Comparison of ENCODE assay signal across 14 cellular contexts in the genomic region with DNA sequence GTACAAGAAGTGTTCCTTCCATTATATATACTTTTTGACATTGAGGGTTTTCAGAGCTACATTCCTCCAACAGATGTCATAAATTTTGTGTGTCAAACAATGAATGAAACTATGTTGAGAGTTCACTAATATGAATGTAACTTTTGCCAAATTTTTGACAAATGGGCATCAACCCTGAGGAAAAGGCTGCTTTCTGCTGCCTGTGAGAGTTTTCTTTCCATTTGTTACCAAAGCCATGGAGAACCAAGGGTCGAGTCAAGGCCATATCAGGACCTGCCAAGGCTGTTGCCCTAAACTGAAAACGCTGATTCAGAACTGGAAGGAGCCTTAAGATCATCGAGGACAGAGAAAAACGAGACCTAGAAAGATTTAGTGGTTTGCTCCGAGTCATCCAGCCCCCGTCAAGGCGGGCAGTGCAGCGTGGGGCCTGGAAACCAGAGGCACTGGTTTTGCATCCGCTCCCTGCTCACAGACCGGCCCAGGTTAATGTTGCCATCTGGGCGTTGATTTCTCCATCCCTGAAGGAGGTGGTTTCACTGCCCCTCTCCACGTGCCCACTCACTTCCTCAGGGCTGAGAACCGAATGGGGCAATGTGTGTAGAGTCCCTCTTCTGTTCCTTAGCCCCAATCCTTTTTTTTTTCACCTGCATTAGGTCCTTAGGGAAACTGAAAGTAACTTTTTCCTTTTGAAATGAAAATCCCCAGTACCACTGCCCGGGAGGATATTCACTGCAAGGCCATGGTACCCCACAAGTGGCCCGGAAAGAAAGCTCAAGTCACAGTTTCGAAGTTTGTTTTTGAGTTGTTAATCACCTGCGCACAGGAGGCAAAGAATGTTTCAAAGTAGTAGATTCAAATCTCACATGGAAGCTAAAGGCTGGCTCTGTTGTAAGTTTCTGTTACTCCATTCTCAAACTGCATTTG. TPM values are rescaled to one million over a fixed set of nuclear protein-coding genes. Genes with fewer than 3 reads are reported as not detected.
DNase-seq lines count a peak whose midpoint lies in the region; ATAC-seq and TF ChIP-seq lines count a peak whose summit lies in the region.
"Had no signal": no experiment of that assay in that cellular context is flagged by ENCODE, and none has a peak within 500 bp of the region (broad histone marks: within the 10 kb centered on the region; RNA-seq: fewer than 3 reads in every experiment).

No MANE protein-coding gene starts in this region.

- ATAC-seq in SK-N-SH treated with all-trans-retinoic acid at 6 μM for 48 hours: peak; percentile 37
- peak; percentile 41 for ATAC-seq in foreskin keratinocyte
- ATAC-seq: activated CD8-positive, alpha-beta memory T cell treated with anti-CD3 and anti-CD28 coated beads, Interleukin-2, amount 10 ng/mL, durations not matched to agents 7 days and 5 days had no signal

- peaks cover 4% of the 10 kb centered on the region for H3K4me1 ChIP-seq in foreskin keratinocyte
- H3K4me1 ChIP-seq in ovary (ENCODE audit: insufficient read depth): peaks cover 10% of the 10 kb centered on the region

- H3K27me3 Mint-ChIP-seq in Calu3 (ENCODE audit: unreplicated experiment): no peaks in the 10 kb centered on the region

- peaks cover 20% of the 10 kb centered on the region for H3K4me1 Mint-ChIP-seq in Calu3 (ENCODE audit: low read depth, unreplicated experiment)

- peak overlapping the region; percentile 30 for H3K27ac Mint-ChIP-seq in Calu3 (ENCODE audit: unreplicated experiment)
- H3K27ac Mint-ChIP-seq: activated naive CD8-positive, alpha-beta T cell had no signal

- TF ChIP-seq CTCF in Calu3 (IDR thresholded peaks at IDR 0.05; ENCODE audit: unreplicated experiment) (no peak), foreskin keratinocyte (conservative IDR thresholded peaks at IDR 0.05) (no peak), ovary (IDR thresholded peaks at IDR 0.05) (no peak)

- no peak overlapping the region for H3K4me3 Mint-ChIP-seq in Calu3 (ENCODE audit: low read depth, unreplicated experiment)
- H3K4me3 Mint-ChIP-seq: activated CD8-positive, alpha-beta memory T cell treated with anti-CD3 and anti-CD28 coated beads, Interleukin-2, amount 10 ng/mL, durations not matched to agents 7 days and 5 days; activated naive CD8-positive, alpha-beta T cell had no signal

- WGBS in ovary, 3 donors: 28 to 46% (median 41%) methylated on average over 17 of the region's 17 CpGs

- H3K27me3 ChIP-seq in foreskin keratinocyte: no peaks in the 10 kb centered on the region
- H3K27me3 ChIP-seq in ovary: no peaks in the 10 kb centered on the region

- intact Hi-C loops in Calu3 (cut with micrococcal nuclease; ENCODE audit: unreplicated experiment): no loop called here
- intact Hi-C loops in ovary (cut with DNase I): no loop called here

- H3K9me3 Mint-ChIP-seq in Calu3 (ENCODE audit: low read depth, unreplicated experiment): no peaks in the 10 kb centered on the region

- no peaks in the 10 kb centered on the region for H3K36me3 ChIP-seq in ovary

- H3K36me3 Mint-ChIP-seq in Calu3 (ENCODE audit: insufficient read depth, unreplicated experiment): peaks cover 42% of the 10 kb centered on the region
- H3K36me3 Mint-ChIP-seq: activated CD8-positive, alpha-beta memory T cell treated with anti-CD3 and anti-CD28 coated beads, Interleukin-2, amount 10 ng/mL, durations not matched to agents 7 days and 5 days; activated naive CD8-positive, alpha-beta T cell had no signal

- no peak for TF ChIP-seq POLR2A in ovary (IDR thresholded peaks at IDR 0.05)

- H3K9me3 ChIP-seq in ovary: no peaks in the 10 kb centered on the region

- no peak overlapping the region for H3K27ac ChIP-seq in foreskin keratinocyte
- H3K27ac ChIP-seq in ovary: peak overlapping the region; percentile 1 to 60

- CTCF ChIA-PET in Calu3 (lab: Charles Lee): no interaction called here

- TF ChIP-seq EP300 in ovary (IDR thresholded peaks at IDR 0.05): no peak

- BruUV-seq in Calu3 (replicated peaks; lab: Mats Ljungman, UMichigan): no TSS peak

- peak overlapping the region; percentile 10 for H3K4me3 ChIP-seq in ovary
- H3K4me3 ChIP-seq: skin epidermis had no signal

- no peak for DNase-seq in Calu3
- no peak for DNase-seq in foreskin keratinocyte
- DNase-seq in ovary: peak in 2 of 5 donors; percentile 29 to 51
- DNase-seq in NCI-H510A (lab: John Stamatoyannopoulos, UW): no peak
- DNase-seq in NCI-H1092 (lab: John Stamatoyannopoulos, UW): no peak
- DNase-seq in NCI-H510A treated with DMSO at 0.1 percent for 48 hours (lab: John Stamatoyannopoulos, UW): no peak
- DNase-seq in NCI-H774 (lab: John Stamatoyannopoulos, UW): no peak
- DNase-seq: activated CD8-positive, alpha-beta memory T cell treated with anti-CD3 and anti-CD28 coated beads, Interleukin-2, amount 10 ng/mL, durations not matched to agents 7 days and 5 days; EL; hippocampal formation; NCI-H345 had no signal

TF ChIP-seq in SK-N-SH treated with all-trans-retinoic acid at 6 μM for 48 hours, 23 proteins besides CTCF, POLR2A, EP300 and RAD21 (continues in another document):
- TF ChIP-seq, protein P1, sequence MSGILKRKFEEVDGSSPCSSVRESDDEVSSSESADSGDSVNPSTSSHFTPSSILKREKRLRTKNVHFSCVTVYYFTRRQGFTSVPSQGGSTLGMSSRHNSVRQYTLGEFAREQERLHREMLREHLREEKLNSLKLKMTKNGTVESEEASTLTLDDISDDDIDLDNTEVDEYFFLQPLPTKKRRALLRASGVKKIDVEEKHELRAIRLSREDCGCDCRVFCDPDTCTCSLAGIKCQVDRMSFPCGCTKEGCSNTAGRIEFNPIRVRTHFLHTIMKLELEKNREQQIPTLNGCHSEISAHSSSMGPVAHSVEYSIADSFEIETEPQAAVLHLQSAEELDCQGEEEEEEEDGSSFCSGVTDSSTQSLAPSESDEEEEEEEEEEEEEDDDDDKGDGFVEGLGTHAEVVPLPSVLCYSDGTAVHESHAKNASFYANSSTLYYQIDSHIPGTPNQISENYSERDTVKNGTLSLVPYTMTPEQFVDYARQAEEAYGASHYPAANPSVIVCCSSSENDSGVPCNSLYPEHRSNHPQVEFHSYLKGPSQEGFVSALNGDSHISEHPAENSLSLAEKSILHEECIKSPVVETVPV (CRISPR knock-in tag; IDR thresholded peaks at IDR 0.05): no peak
- TF ChIP-seq ZNF70 (CRISPR knock-in tag; IDR thresholded peaks at IDR 0.05): no peak
- TF ChIP-seq ZFP3 (CRISPR knock-in tag; IDR thresholded peaks at IDR 0.05): no peak
- peak; percentile 44; the same call in 1 of the 2 replicates for TF ChIP-seq TOX (CRISPR knock-in tag; IDR thresholded peaks at IDR 0.05; ENCODE audit: borderline replicate concordance)
- no peak for TF ChIP-seq ZNF565 (CRISPR knock-in tag; conservative IDR thresholded peaks at IDR 0.05; ENCODE audit: low read depth)
- peak; percentile 78; the same call in 1 of the 2 replicates for TF ChIP-seq CSDC2 (CRISPR knock-in tag; IDR thresholded peaks at IDR 0.05)
- TF ChIP-seq PPARA (CRISPR knock-in tag; IDR thresholded peaks at IDR 0.05; ENCODE audit: borderline replicate concordance): no peak
- TF ChIP-seq, protein P2, sequence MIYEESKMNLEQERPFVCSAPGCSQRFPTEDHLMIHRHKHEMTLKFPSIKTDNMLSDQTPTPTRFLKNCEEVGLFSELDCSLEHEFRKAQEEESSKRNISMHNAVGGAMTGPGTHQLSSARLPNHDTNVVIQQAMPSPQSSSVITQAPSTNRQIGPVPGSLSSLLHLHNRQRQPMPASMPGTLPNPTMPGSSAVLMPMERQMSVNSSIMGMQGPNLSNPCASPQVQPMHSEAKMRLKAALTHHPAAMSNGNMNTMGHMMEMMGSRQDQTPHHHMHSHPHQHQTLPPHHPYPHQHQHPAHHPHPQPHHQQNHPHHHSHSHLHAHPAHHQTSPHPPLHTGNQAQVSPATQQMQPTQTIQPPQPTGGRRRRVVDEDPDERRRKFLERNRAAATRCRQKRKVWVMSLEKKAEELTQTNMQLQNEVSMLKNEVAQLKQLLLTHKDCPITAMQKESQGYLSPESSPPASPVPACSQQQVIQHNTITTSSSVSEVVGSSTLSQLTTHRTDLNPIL (CRISPR knock-in tag; IDR thresholded peaks at IDR 0.05; ENCODE audit: low read depth): no peak
- no peak for TF ChIP-seq TCF4 (CRISPR knock-in tag; IDR thresholded peaks at IDR 0.05; ENCODE audit: borderline replicate concordance)
- peak; percentile 92 for TF ChIP-seq ISL1 (CRISPR knock-in tag; IDR thresholded peaks at IDR 0.05)
- TF ChIP-seq SNAI2 (CRISPR knock-in tag; IDR thresholded peaks at IDR 0.05): no peak
- no peak for TF ChIP-seq ZFP30 (CRISPR knock-in tag; IDR thresholded peaks at IDR 0.05)
- TF ChIP-seq, protein P3, sequence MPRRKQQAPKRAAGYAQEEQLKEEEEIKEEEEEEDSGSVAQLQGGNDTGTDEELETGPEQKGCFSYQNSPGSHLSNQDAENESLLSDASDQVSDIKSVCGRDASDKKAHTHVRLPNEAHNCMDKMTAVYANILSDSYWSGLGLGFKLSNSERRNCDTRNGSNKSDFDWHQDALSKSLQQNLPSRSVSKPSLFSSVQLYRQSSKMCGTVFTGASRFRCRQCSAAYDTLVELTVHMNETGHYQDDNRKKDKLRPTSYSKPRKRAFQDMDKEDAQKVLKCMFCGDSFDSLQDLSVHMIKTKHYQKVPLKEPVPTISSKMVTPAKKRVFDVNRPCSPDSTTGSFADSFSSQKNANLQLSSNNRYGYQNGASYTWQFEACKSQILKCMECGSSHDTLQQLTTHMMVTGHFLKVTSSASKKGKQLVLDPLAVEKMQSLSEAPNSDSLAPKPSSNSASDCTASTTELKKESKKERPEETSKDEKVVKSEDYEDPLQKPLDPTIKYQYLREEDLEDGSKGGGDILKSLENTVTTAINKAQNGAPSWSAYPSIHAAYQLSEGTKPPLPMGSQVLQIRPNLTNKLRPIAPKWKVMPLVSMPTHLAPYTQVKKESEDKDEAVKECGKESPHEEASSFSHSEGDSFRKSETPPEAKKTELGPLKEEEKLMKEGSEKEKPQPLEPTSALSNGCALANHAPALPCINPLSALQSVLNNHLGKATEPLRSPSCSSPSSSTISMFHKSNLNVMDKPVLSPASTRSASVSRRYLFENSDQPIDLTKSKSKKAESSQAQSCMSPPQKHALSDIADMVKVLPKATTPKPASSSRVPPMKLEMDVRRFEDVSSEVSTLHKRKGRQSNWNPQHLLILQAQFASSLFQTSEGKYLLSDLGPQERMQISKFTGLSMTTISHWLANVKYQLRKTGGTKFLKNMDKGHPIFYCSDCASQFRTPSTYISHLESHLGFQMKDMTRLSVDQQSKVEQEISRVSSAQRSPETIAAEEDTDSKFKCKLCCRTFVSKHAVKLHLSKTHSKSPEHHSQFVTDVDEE (CRISPR knock-in tag; IDR thresholded peaks at IDR 0.05): no peak
- peak; percentile 49; the same call in 1 of the 2 replicates for TF ChIP-seq ZC3H10 (CRISPR knock-in tag; IDR thresholded peaks at IDR 0.05)

RNA-seq across cellular contexts. Expression of a gene that starts 32.8 kb away (rescaled TPM):
- total RNA-seq in Calu3 (2022) (691 and 1,158 TPM in 2 replicates), foreskin keratinocyte (152 and 167 TPM in 2 replicates), ovary (100 to 1,000 TPM; 204 to 695 (median 319) TPM)
- polyA plus RNA-seq in foreskin keratinocyte (116 and 124 TPM in 2 replicates), ovary (100 to 1,000 TPM; 332 to 676 TPM)

RNA-seq across cellular contexts. Expression of a gene that starts 46.3 kb away (rescaled TPM):
- total RNA-seq in Calu3 (2022) (16.1 and 17.3 TPM in 2 replicates), foreskin keratinocyte (15.0 and 15.8 TPM in 2 replicates), ovary (10 to 100 TPM in 4 of 7 donors, 1 to 10 TPM in 3; 7.5 to 10.7 (median 10.4) TPM)
- polyA plus RNA-seq in foreskin keratinocyte (10.8 and 11.0 TPM in 2 replicates), ovary (10 to 100 TPM in 1 of 2 donors, 1 to 10 TPM in 1; 8.3 to 27.9 TPM)
